In the genomic region with DNA sequence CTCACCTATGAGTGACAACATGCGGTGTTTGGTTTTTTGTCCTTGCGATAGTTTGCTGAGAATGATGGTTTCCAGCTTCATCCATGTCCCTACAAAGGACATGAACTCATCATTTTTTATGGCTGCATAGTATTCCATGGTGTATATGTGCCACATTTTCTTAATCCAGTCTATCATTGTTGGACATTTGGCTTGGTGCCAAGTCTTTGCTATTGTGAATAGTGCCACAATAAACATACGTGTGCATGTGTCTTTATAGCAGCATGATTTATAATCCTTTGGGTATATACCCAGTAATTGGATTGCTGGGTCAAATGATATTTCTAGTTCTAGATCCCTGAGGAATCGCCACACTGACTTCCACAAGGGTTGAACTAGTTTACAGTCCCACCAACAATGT, we compare ENCODE assay signal across 1 cellular context. TPM values are rescaled to one million over a fixed set of nuclear protein-coding genes. Genes with fewer than 3 reads are reported as not detected.
"Had no signal": no experiment of that assay in that cellular context is flagged by ENCODE, and none has a peak within 500 bp of the region (broad histone marks: within the 10 kb centered on the region; RNA-seq: fewer than 3 reads in every experiment).

No MANE protein-coding gene starts in this region.

RNA-seq across cellular contexts. Expression of a gene that starts 9.4 kb away (rescaled TPM):
- total RNA-seq: pulmonary artery endothelial cell had no signal
